ENCODE assay signal across 15 cellular contexts in the genomic region with DNA sequence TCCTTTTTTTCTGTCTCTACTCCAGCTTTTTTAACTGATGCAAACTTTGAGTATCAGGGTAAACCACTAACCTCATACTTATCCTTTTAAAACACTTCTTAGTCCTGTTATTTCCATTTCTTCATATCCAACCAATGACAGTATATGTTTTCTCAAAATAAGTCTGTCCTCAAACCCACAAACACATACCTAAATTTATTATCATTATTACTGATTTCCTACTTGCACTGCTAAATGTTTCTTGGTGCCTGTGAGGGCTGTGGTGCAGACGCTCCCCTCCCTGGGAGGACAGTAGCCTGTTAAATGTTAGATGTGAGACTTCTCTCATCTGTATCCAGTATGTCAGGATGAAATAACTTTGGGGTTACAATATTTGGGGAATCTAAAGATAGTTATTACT.
DNase-seq lines count a peak whose midpoint lies in the region; ATAC-seq and TF ChIP-seq lines count a peak whose summit lies in the region.
"Had no signal": no experiment of that assay in that cellular context is flagged by ENCODE, and none has a peak within 500 bp of the region (broad histone marks: within the 10 kb centered on the region; RNA-seq: fewer than 3 reads in every experiment).

No MANE protein-coding gene starts in this region.

- H3K9ac ChIP-seq in IMR-90 (ENCODE audit: low read depth, low read length) (no peak overlapping the region), duodenal mucosa (ENCODE audit: low read depth in 1 of 2, low read length in 2 of 2) (no peak overlapping the region)
- H3K9ac ChIP-seq: neural progenitor cell had no signal

- H3K9me3 Mint-ChIP-seq in endothelial cell (ENCODE audit: unreplicated experiment) = no peaks in the 10 kb centered on the region
- no peaks in the 10 kb centered on the region for H3K9me3 Mint-ChIP-seq in activated T-cell treated with anti-CD3 and anti-CD28 coated beads, Interleukin-2, amount 50 U/mL, for 24 hours
- no peaks in the 10 kb centered on the region for H3K9me3 Mint-ChIP-seq in activated CD4-positive, alpha-beta memory T cell treated with anti-CD3 and anti-CD28 coated beads for 36 hours
- H3K9me3 Mint-ChIP-seq: CD4-positive, CD25-positive, alpha-beta regulatory T cell had no signal

- no peak overlapping the region for H4K8ac ChIP-seq in IMR-90 (ENCODE audit: low read depth in 2 of 2, low read length in 2 of 2)

- H3K27ac ChIP-seq in AG04450 (ENCODE audit: low read depth, low read length) (peak overlapping the region; percentile 25), IMR-90 (ENCODE audit: insufficient read depth, low read length) (peak overlapping the region; percentile 59; the same call in 1 of the 2 replicates), duodenal mucosa (ENCODE audit: low read depth, low read length) (peak overlapping the region; percentile 20), psoas muscle (peak overlapping the region; percentile 61)
- H3K27ac ChIP-seq: neural progenitor cell had no signal

- dilution Hi-C loops in IMR-90 (cut with HindIII; ENCODE audit: low sequenced_read_pairs, unreplicated experiment) = no loop called here

- TF ChIP-seq CTCF in AG04450 (IDR thresholded peaks at IDR 0.05; ENCODE audit: low read depth, low read length) (no peak), IMR-90 (conservative IDR thresholded peaks at IDR 0.05; ENCODE audit: low read depth, low read length) (no peak), psoas muscle (IDR thresholded peaks at IDR 0.05) (no peak), endothelial cell (IDR thresholded peaks at IDR 0.05; ENCODE audit: unreplicated experiment) (no peak)

- no peak overlapping the region for H3K4me3 ChIP-seq in AG04450 (ENCODE audit: low read depth, low read length)
- H3K4me3 ChIP-seq in IMR-90 (ENCODE audit: insufficient read depth, low read depth, low read length) = no peak overlapping the region
- no peak overlapping the region for H3K4me3 ChIP-seq in duodenal mucosa (ENCODE audit: low read depth in 1 of 2, low read length in 2 of 2)
- H3K4me3 ChIP-seq in psoas muscle = no peak overlapping the region
- H3K4me3 ChIP-seq: neural progenitor cell, Peyer's patch had no signal

- no peak overlapping the region for H2AK5ac ChIP-seq in IMR-90 (ENCODE audit: low read depth, low read length)

- peak overlapping the region; percentile 36 for H2BK5ac ChIP-seq in IMR-90 (ENCODE audit: low read depth, low read length, poor library complexity, severe bottlenecking)

- H2AFZ ChIP-seq in IMR-90 (replicated peaks; ENCODE audit: low read length, poor library complexity) = no peak overlapping the region
- H2AFZ ChIP-seq: neural progenitor cell had no signal

- H4K5ac ChIP-seq in IMR-90 (ENCODE audit: low read depth, low read length) = no peak overlapping the region

- H2BK120ac ChIP-seq in IMR-90 (ENCODE audit: low read depth, low read length) = peak overlapping the region; percentile 43; the same call in 1 of the 2 replicates

- H3K9me3 ChIP-seq in AG04450 (ENCODE audit: control insufficient read depth, insufficient read depth, low read length) (no peaks in the 10 kb centered on the region), IMR-90 (ENCODE audit: control insufficient read depth, insufficient read depth, low read length) (no peaks in the 10 kb centered on the region), duodenal mucosa (ENCODE audit: control insufficient read depth in 1 of 2, low read length in 2 of 2) (no peaks in the 10 kb centered on the region), psoas muscle (no peaks in the 10 kb centered on the region)
- H3K9me3 ChIP-seq: Peyer's patch had no signal

- ATAC-seq in IMR-90 (ENCODE audit: low read depth) (peak; percentile 16; the same call in 1 of the 2 replicates), psoas muscle (no peak), HG03521 (IDR thresholded peaks at IDR 0.05; ENCODE audit: unreplicated experiment) (no peak)
- ATAC-seq: HCT116 had no signal

- 0 out of 3 replicates have a peak overlapping the region, but pooled peaks have one; percentile 31 for H2BK15ac ChIP-seq in IMR-90 (ENCODE audit: low read depth, low read length)

- POLR2A ChIA-PET in AG04450 (lab: Yijun Ruan, JAX) = no interaction called here
- POLR2A ChIA-PET in IMR-90 (lab: Charles Lee; ENCODE audit: unreplicated experiment) = no interaction called here
- POLR2A ChIA-PET in activated CD4-positive, alpha-beta memory T cell treated with anti-CD3 and anti-CD28 coated beads for 36 hours (lab: Charles Lee) = no interaction called here

- H3K4me1 ChIP-seq in IMR-90 (ENCODE audit: control insufficient read depth, insufficient read depth, low read length) (peaks cover 14% of the 10 kb centered on the region), duodenal mucosa (ENCODE audit: control insufficient read depth in 1 of 2, insufficient read depth in 2 of 2, low read length in 2 of 2) (peaks cover 0 to 6% of the 10 kb centered on the region in 2 donors), psoas muscle (peaks cover 17% of the 10 kb centered on the region)
- H3K4me1 ChIP-seq: neural progenitor cell had no signal

- no peak overlapping the region for H3K4me3 Mint-ChIP-seq in endothelial cell (ENCODE audit: unreplicated experiment)
- H3K4me3 Mint-ChIP-seq in activated T-cell treated with anti-CD3 and anti-CD28 coated beads, Interleukin-2, amount 50 U/mL, for 24 hours = no peak overlapping the region
- no peak overlapping the region for H3K4me3 Mint-ChIP-seq in activated CD4-positive, alpha-beta memory T cell treated with anti-CD3 and anti-CD28 coated beads for 36 hours
- H3K4me3 Mint-ChIP-seq: CD4-positive, CD25-positive, alpha-beta regulatory T cell; neural progenitor cell had no signal

- 0 out of 2 replicates have a peak overlapping the region, but pooled peaks have one; percentile 2 for H3K4ac ChIP-seq in IMR-90 (ENCODE audit: low read depth, low read length)

- no peaks in the 10 kb centered on the region for H4K20me1 ChIP-seq in IMR-90 (ENCODE audit: insufficient read depth, low read length)

- CTCF ChIA-PET in AG04450 (lab: Charles Lee) = no interaction called here
- CTCF ChIA-PET in IMR-90 (lab: Yijun Ruan, JAX) = no interaction called here
- CTCF ChIA-PET in activated CD4-positive, alpha-beta memory T cell treated with anti-CD3 and anti-CD28 coated beads for 36 hours (lab: Charles Lee) = no interaction called here

- no peaks in the 10 kb centered on the region for H3K4me1 Mint-ChIP-seq in endothelial cell (ENCODE audit: unreplicated experiment)
- no peaks in the 10 kb centered on the region for H3K4me1 Mint-ChIP-seq in activated T-cell treated with anti-CD3 and anti-CD28 coated beads, Interleukin-2, amount 50 U/mL, for 24 hours (ENCODE audit: low read depth)
- no peaks in the 10 kb centered on the region for H3K4me1 Mint-ChIP-seq in activated CD4-positive, alpha-beta memory T cell treated with anti-CD3 and anti-CD28 coated beads for 36 hours (ENCODE audit: low read depth)
- H3K4me1 Mint-ChIP-seq: CD4-positive, CD25-positive, alpha-beta regulatory T cell had no signal

- H3K36me3 ChIP-seq in IMR-90 (ENCODE audit: control insufficient read depth, insufficient read depth, low read length) (no peaks in the 10 kb centered on the region), duodenal mucosa (ENCODE audit: control insufficient read depth in 1 of 2, insufficient read depth in 2 of 2, low read length in 2 of 2) (no peaks in the 10 kb centered on the region), psoas muscle (ENCODE audit: insufficient read depth in 1 of 2, low read depth in 1 of 2) (no peaks in the 10 kb centered on the region)
- H3K36me3 ChIP-seq: neural progenitor cell, Peyer's patch had no signal

- H3K4me2 ChIP-seq in IMR-90 (ENCODE audit: low read depth, low read length) = peak overlapping the region; percentile 34; the same call in 1 of the 2 replicates
- H3K4me2 ChIP-seq: neural progenitor cell had no signal

- H3K56ac ChIP-seq in IMR-90 (ENCODE audit: extremely low read depth, insufficient read depth, low read length) = no peak overlapping the region

- in situ Hi-C loops in IMR-90 (cut with MboI; ENCODE audit: low sequenced_read_pairs) = no loop called here

- no peak overlapping the region for H3K27ac Mint-ChIP-seq in endothelial cell (ENCODE audit: unreplicated experiment)
- no peak overlapping the region for H3K27ac Mint-ChIP-seq in activated T-cell treated with anti-CD3 and anti-CD28 coated beads, Interleukin-2, amount 50 U/mL, for 24 hours
- H3K27ac Mint-ChIP-seq in activated CD4-positive, alpha-beta memory T cell treated with anti-CD3 and anti-CD28 coated beads for 36 hours = no peak overlapping the region
- H3K27ac Mint-ChIP-seq: CD4-positive, CD25-positive, alpha-beta regulatory T cell; neural progenitor cell had no signal

- no peak overlapping the region for H3K23ac ChIP-seq in IMR-90 (ENCODE audit: low read depth, low read length)

- no TSS peak for BruUV-seq in IMR-90 (replicated peaks; lab: Mats Ljungman, UMichigan)

- peaks cover 0 to 5% of the 10 kb centered on the region in 2 experiments; a peak in 1 of 4 replicates for H3K79me1 ChIP-seq in IMR-90 (ENCODE audit: low read depth in 1 of 2, low read length in 2 of 2)

- intact Hi-C loops in IMR-90 (cut with micrococcal nuclease) (loop anchor here (2.0 to 5.0 kb wide), 2 partner anchors 58 to 75 kb away; no protein-coding TSS in a partner anchor), psoas muscle (cut with DNase I) (loop anchor here in 1 of 2 donors (5.0 kb wide), 1 partner anchor 60 kb away; no protein-coding TSS in a partner anchor)
- intact Hi-C loops in activated CD4-positive, alpha-beta memory T cell treated with anti-CD3 and anti-CD28 coated beads for 36 hours (cut with micrococcal nuclease) = no loop called here

- H3K27me3 Mint-ChIP-seq in endothelial cell (ENCODE audit: unreplicated experiment) = peaks cover 2% of the 10 kb centered on the region
- no peaks in the 10 kb centered on the region for H3K27me3 Mint-ChIP-seq in activated T-cell treated with anti-CD3 and anti-CD28 coated beads, Interleukin-2, amount 50 U/mL, for 24 hours
- H3K27me3 Mint-ChIP-seq in activated CD4-positive, alpha-beta memory T cell treated with anti-CD3 and anti-CD28 coated beads for 36 hours = no peaks in the 10 kb centered on the region
- H3K27me3 Mint-ChIP-seq: CD4-positive, CD25-positive, alpha-beta regulatory T cell had no signal

- H2AK9ac ChIP-seq in IMR-90 (replicated peaks; ENCODE audit: low read depth, low read length, poor library complexity) = no peak overlapping the region

- no peak overlapping the region for H4K91ac ChIP-seq in IMR-90 (ENCODE audit: insufficient read depth, low read depth, low read length)

- peak overlapping the region; percentile 17; the same call in 1 of the 2 replicates for H2BK20ac ChIP-seq in IMR-90 (ENCODE audit: low read depth, low read length)

- WGBS in IMR-90 (ENCODE audit: extremely low coverage in 2 of 2, insufficient read length in 1 of 2), 2 experiments = no CpG with 5 or more reads among the region's 1 CpG
- 70 to 86% (median 80%) methylated on average over 1 of the region's 1 CpG for WGBS in psoas muscle, 3 donors

- H3K9me1 ChIP-seq in IMR-90 (ENCODE audit: insufficient read depth, low read length) = peaks cover 19% of the 10 kb centered on the region

- H3K36me3 Mint-ChIP-seq in endothelial cell (ENCODE audit: low read depth, unreplicated experiment) = no peaks in the 10 kb centered on the region
- no peaks in the 10 kb centered on the region for H3K36me3 Mint-ChIP-seq in activated T-cell treated with anti-CD3 and anti-CD28 coated beads, Interleukin-2, amount 50 U/mL, for 24 hours (ENCODE audit: low read depth)
- no peaks in the 10 kb centered on the region for H3K36me3 Mint-ChIP-seq in activated CD4-positive, alpha-beta memory T cell treated with anti-CD3 and anti-CD28 coated beads for 36 hours
- H3K36me3 Mint-ChIP-seq: CD4-positive, CD25-positive, alpha-beta regulatory T cell; neural progenitor cell had no signal

- H3K18ac ChIP-seq in IMR-90 (ENCODE audit: low read depth, low read length) = peak overlapping the region; percentile 66; the same call in 1 of the 2 replicates

- TF ChIP-seq RAD21 in IMR-90 (IDR thresholded peaks at IDR 0.05; ENCODE audit: low read length) = no peak

- no peak for TF ChIP-seq POLR2A in IMR-90 (IDR thresholded peaks at IDR 0.05; ENCODE audit: low read depth, low read length)

- H3K27me3 ChIP-seq in AG04450 (ENCODE audit: control insufficient read depth, insufficient read depth, low read length) = no peaks in the 10 kb centered on the region
- no peaks in the 10 kb centered on the region for H3K27me3 ChIP-seq in IMR-90 (ENCODE audit: control insufficient read depth, insufficient read depth, low read length)
- no peaks in the 10 kb centered on the region for H3K27me3 ChIP-seq in duodenal mucosa (ENCODE audit: control insufficient read depth in 1 of 2, insufficient read depth in 2 of 2, low read length in 2 of 2)
- no peaks in the 10 kb centered on the region for H3K27me3 ChIP-seq in psoas muscle (ENCODE audit: insufficient read depth in 3 of 3, low read length in 2 of 3)
- H3K27me3 ChIP-seq: neural progenitor cell, Peyer's patch had no signal

- DNase-seq in AG04450 (ENCODE audit: low read depth, low spot score) = no peak
- DNase-seq in IMR-90 = peak; percentile 55
- DNase-seq in psoas muscle = no peak
- DNase-seq in endothelial cell (ENCODE audit: low spot score) = no peak
- no peak for DNase-seq in activated T-cell treated with anti-CD3 and anti-CD28 coated beads, Interleukin-2, amount 50 U/mL, for 24 hours
- no peak for DNase-seq in activated CD4-positive, alpha-beta memory T cell treated with anti-CD3 and anti-CD28 coated beads for 36 hours
- DNase-seq: activated CD4-positive, alpha-beta T cell treated with anti-CD3 and anti-CD28 coated beads, Interleukin-2, amount 50 U/mL, for 1 hour; activated effector memory CD4-positive, alpha-beta T cell treated with Interleukin-2 at 50 U/mL for 16 hours; CD4-positive, CD25-positive, alpha-beta regulatory T cell; NCI-H510A treated with DMSO at 0.1 percent for 48 hours; Peyer's patch had no signal

- H3K14ac ChIP-seq in IMR-90 (replicated peaks; ENCODE audit: low read depth, low read length) = no peak overlapping the region
